Comparison of ENCODE assay signal across 8 cellular contexts in the genomic region with DNA sequence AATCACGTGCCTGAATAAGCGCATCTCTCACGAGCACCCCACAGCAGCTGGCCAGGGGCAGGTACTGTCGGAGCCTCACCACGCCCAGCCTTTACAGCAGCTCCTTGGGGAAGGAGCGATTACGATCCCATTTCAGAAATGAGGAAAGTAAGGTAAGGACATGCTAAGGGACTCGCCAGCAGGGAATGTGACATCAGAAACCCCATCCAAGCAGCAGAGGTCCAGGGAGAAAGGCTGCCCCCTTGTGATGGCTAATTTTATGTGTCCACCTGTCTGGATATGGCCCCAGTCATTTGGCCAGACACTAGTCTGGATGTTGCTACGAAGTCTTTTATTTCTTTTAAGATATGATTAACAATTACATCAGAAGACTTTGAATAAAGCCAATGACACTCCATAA.
DNase-seq lines count a peak whose midpoint lies in the region; ATAC-seq and TF ChIP-seq lines count a peak whose summit lies in the region.

No MANE protein-coding gene starts in this region.

- H3K27me3 Mint-ChIP-seq in HFFc6 (ENCODE audit: insufficient read depth) (peaks cover 19% of the 10 kb centered on the region), T-helper 17 cell (peaks cover 53% of the 10 kb centered on the region)
- peaks cover 3% of the 10 kb centered on the region for H3K27me3 Mint-ChIP-seq in activated T-helper 1 cell treated with anti-CD3 and anti-CD28 coated beads, Interleukin-12 subunit alpha, Interleukin-12 subunit beta, Interleukin-2, Interleukin-4 antibody, amounts not matched to agents 30 ng/mL and 10 ng/mL and 1 ng/mL, durations not matched to agents 14 hours and 24 hours and 36 hours (ENCODE audit: insufficient read depth)

- H3K9me3 ChIP-seq in T-helper 17 cell (ENCODE audit: control insufficient read depth, low read length, poor library complexity, severe bottlenecking), result no peaks in the 10 kb centered on the region

- H3K4me3 Mint-ChIP-seq in HFFc6 (no peak overlapping the region), T-helper 17 cell (no peak overlapping the region)
- H3K4me3 Mint-ChIP-seq in activated T-helper 1 cell treated with anti-CD3 and anti-CD28 coated beads, Interleukin-12 subunit alpha, Interleukin-12 subunit beta, Interleukin-2, Interleukin-4 antibody, amounts not matched to agents 30 ng/mL and 10 ng/mL and 1 ng/mL, durations not matched to agents 14 hours and 24 hours and 36 hours, result no peak overlapping the region

- no peaks in the 10 kb centered on the region for H3K9me3 Mint-ChIP-seq in HFFc6
- no peaks in the 10 kb centered on the region for H3K9me3 Mint-ChIP-seq in activated T-helper 1 cell treated with anti-CD3 and anti-CD28 coated beads, Interleukin-12 subunit alpha, Interleukin-12 subunit beta, Interleukin-2, Interleukin-4 antibody, amounts not matched to agents 30 ng/mL and 10 ng/mL and 1 ng/mL, durations not matched to agents 14 hours and 24 hours and 36 hours

- H3K4me1 Mint-ChIP-seq in HFFc6 (ENCODE audit: low read depth) (no peaks in the 10 kb centered on the region), T-helper 17 cell (no peaks in the 10 kb centered on the region)
- no peaks in the 10 kb centered on the region for H3K4me1 Mint-ChIP-seq in activated T-helper 1 cell treated with anti-CD3 and anti-CD28 coated beads, Interleukin-12 subunit alpha, Interleukin-12 subunit beta, Interleukin-2, Interleukin-4 antibody, amounts not matched to agents 30 ng/mL and 10 ng/mL and 1 ng/mL, durations not matched to agents 14 hours and 24 hours and 36 hours (ENCODE audit: low read depth)

- H3K27ac Mint-ChIP-seq in HFFc6 (no peak overlapping the region), T-helper 17 cell (no peak overlapping the region)
- H3K27ac Mint-ChIP-seq in activated T-helper 1 cell treated with anti-CD3 and anti-CD28 coated beads, Interleukin-12 subunit alpha, Interleukin-12 subunit beta, Interleukin-2, Interleukin-4 antibody, amounts not matched to agents 30 ng/mL and 10 ng/mL and 1 ng/mL, durations not matched to agents 14 hours and 24 hours and 36 hours, result no peak overlapping the region

- TF ChIP-seq CTCF in HFFc6 (IDR thresholded peaks at IDR 0.05), result peak; percentile 63

- intact Hi-C loops in activated T-helper 1 cell treated with anti-CD3 and anti-CD28 coated beads, Interleukin-12 subunit alpha, Interleukin-12 subunit beta, Interleukin-2, Interleukin-4 antibody, amounts not matched to agents 30 ng/mL and 10 ng/mL and 1 ng/mL, durations not matched to agents 14 hours and 24 hours and 36 hours (cut with micrococcal nuclease), result no loop called here

- no peak for ATAC-seq in T-helper 17 cell

- H3K36me3 Mint-ChIP-seq in HFFc6 (ENCODE audit: low read depth) (no peaks in the 10 kb centered on the region), T-helper 17 cell (ENCODE audit: low read depth) (no peaks in the 10 kb centered on the region)
- H3K36me3 Mint-ChIP-seq in activated T-helper 1 cell treated with anti-CD3 and anti-CD28 coated beads, Interleukin-12 subunit alpha, Interleukin-12 subunit beta, Interleukin-2, Interleukin-4 antibody, amounts not matched to agents 30 ng/mL and 10 ng/mL and 1 ng/mL, durations not matched to agents 14 hours and 24 hours and 36 hours (ENCODE audit: low read depth), result no peaks in the 10 kb centered on the region

- DNase-seq in COLO829 (ENCODE audit: low spot score) (peak; percentile 18), HFFc6 (peak; percentile 1), SK-N-DZ (ENCODE audit: low spot score) (peak; percentile 62), islet precursor cell (peak; percentile 77), T-helper 17 cell (no peak), hepatic stellate cell (ENCODE audit: low spot score) (no peak), KG1 (lab: John Stamatoyannopoulos, UW) (no peak)
- no peak for DNase-seq in activated T-helper 1 cell treated with anti-CD3 and anti-CD28 coated beads, Interleukin-12 subunit alpha, Interleukin-12 subunit beta, Interleukin-2, Interleukin-4 antibody, amounts not matched to agents 30 ng/mL and 10 ng/mL and 1 ng/mL, durations not matched to agents 14 hours and 24 hours and 36 hours (ENCODE audit: low spot score)

Comparison
In these comparisons a context has a peak if more than half of its experiments do, and no peak if none do; other contexts are left out.
1. DNase-seq: peak in COLO829 (single experiment), HFFc6 (single experiment), SK-N-DZ (single experiment) and islet precursor cell (single experiment); none in T-helper 17 cell (0 of 3), activated T-helper 1 cell treated with anti-CD3 and anti-CD28 coated beads, Interleukin-12 subunit alpha, Interleukin-12 subunit beta, Interleukin-2, Interleukin-4 antibody, amounts not matched to agents 30 ng/mL and 10 ng/mL and 1 ng/mL, durations not matched to agents 14 hours and 24 hours and 36 hours (single experiment), hepatic stellate cell (single experiment) and KG1 (single experiment).